ENCODE assay signal across 7 cellular contexts in the genomic region with DNA sequence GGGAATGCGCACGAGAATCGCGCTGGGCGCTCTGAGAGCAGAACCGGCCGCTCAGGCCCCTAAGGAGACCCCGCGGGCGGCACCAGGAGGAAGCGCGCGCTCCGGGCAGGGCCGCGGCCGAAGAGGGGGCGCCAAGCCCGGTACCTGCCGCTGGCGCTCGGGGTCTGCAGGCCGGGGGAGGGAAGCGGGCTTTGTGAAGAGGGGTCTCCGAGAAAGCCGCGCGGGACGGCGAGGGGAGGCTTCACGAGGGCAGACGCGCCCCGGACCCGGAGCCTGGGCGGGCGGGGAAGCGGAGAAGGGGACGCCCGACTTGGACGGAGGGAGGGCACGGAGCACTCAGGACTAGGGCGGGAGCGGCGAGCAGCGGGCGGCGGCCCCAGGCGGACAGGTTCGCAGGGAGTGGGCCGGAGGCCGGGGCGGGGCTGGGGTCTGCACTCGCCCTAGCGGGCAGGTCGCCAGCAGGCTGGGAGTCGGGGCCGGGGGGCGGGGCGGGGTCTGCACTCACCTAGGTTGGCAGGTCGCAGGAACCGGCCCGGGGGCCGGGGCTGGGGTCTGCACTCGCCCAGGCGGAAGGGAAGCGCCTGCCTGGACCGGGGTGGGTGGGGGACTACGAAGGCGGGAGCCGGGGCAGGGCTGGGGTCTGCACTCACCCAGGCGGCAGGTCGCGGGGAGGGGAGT. TPM values are rescaled to one million over a fixed set of nuclear protein-coding genes. Genes with fewer than 3 reads are reported as not detected.
DNase-seq lines count a peak whose midpoint lies in the region; ATAC-seq and TF ChIP-seq lines count a peak whose summit lies in the region.

No MANE protein-coding gene starts in this region.

- ATAC-seq in left cardiac atrium, result peak; percentile 10 to 48

- TF ChIP-seq CTCF in GM13977 (IDR thresholded peaks at IDR 0.05; ENCODE audit: extremely low read depth, insufficient read depth, missing control alignments) (no peak), LNCaP clone FGC (IDR thresholded peaks at IDR 0.05; ENCODE audit: control insufficient read depth, extremely low read depth, insufficient read depth) (no peak), progenitor cell of endocrine pancreas (IDR thresholded peaks at IDR 0.05; ENCODE audit: unreplicated experiment) (no peak)

- peak overlapping the region; percentile 97 for H3K4me3 Mint-ChIP-seq in activated naive CD8-positive, alpha-beta T cell treated with anti-CD3 and anti-CD28 coated beads for 36 hours
- peak overlapping the region; percentile 89 for H3K4me3 Mint-ChIP-seq in progenitor cell of endocrine pancreas (ENCODE audit: low read depth)

- peaks cover 33% of the 10 kb centered on the region for H3K4me1 Mint-ChIP-seq in activated naive CD8-positive, alpha-beta T cell treated with anti-CD3 and anti-CD28 coated beads for 36 hours
- peaks cover 23% of the 10 kb centered on the region for H3K4me1 Mint-ChIP-seq in progenitor cell of endocrine pancreas (ENCODE audit: low read depth)

- in situ Hi-C loops in GM13977 (cut with MboI; ENCODE audit: low pct_unique_long_range_greater_than_20kb, low sequenced_read_pairs, unreplicated experiment), result no loop called here

- peak overlapping the region; percentile 93 for H3K27ac Mint-ChIP-seq in activated naive CD8-positive, alpha-beta T cell treated with anti-CD3 and anti-CD28 coated beads for 36 hours
- peak overlapping the region; percentile 84 for H3K27ac Mint-ChIP-seq in progenitor cell of endocrine pancreas

- DNase-seq in GM13977 (ENCODE audit: low spot score), result peak; percentile 46
- DNase-seq in LNCaP clone FGC (ENCODE audit: low read depth), result no peak
- DNase-seq in activated naive CD8-positive, alpha-beta T cell treated with anti-CD3 and anti-CD28 coated beads for 36 hours, result no peak
- DNase-seq in left cardiac atrium, result peak; percentile 60
- peak; percentile 61 for DNase-seq in progenitor cell of endocrine pancreas (ENCODE audit: low spot score, unreplicated experiment)
- DNase-seq in central memory CD4-positive, alpha-beta T cell, result no peak
- DNase-seq in NCI-H524 treated with DMSO at 0.1 percent for 48 hours (lab: John Stamatoyannopoulos, UW), result no peak

- no peaks in the 10 kb centered on the region for H3K9me3 Mint-ChIP-seq in activated naive CD8-positive, alpha-beta T cell treated with anti-CD3 and anti-CD28 coated beads for 36 hours
- no peaks in the 10 kb centered on the region for H3K9me3 Mint-ChIP-seq in progenitor cell of endocrine pancreas (ENCODE audit: low read depth)

- no peaks in the 10 kb centered on the region for H3K27me3 Mint-ChIP-seq in activated naive CD8-positive, alpha-beta T cell treated with anti-CD3 and anti-CD28 coated beads for 36 hours
- peaks cover 5% of the 10 kb centered on the region for H3K27me3 Mint-ChIP-seq in progenitor cell of endocrine pancreas

- peaks cover 16% of the 10 kb centered on the region for H3K36me3 Mint-ChIP-seq in activated naive CD8-positive, alpha-beta T cell treated with anti-CD3 and anti-CD28 coated beads for 36 hours
- peaks cover 2% of the 10 kb centered on the region for H3K36me3 Mint-ChIP-seq in progenitor cell of endocrine pancreas (ENCODE audit: insufficient read depth)

- intact Hi-C loops in left cardiac atrium (cut with DNase I), result loop anchor here (5.0 kb wide), 1 partner anchor 46 kb away; no protein-coding TSS in a partner anchor

- H3K4me3 ChIP-seq in LNCaP clone FGC (ENCODE audit: low read depth, low read length), result peak overlapping the region; percentile 77

RNA-seq across cellular contexts. Expression of a gene that starts 0.8 kb away (rescaled TPM):
- total RNA-seq in activated naive CD8-positive, alpha-beta T cell treated with anti-CD3 and anti-CD28 coated beads for 36 hours, result 10 to 100 TPM; 52.1 to 52.5 TPM
- 10 to 100 TPM; 46.5 to 79.3 TPM for total RNA-seq in left cardiac atrium
- 29.4 and 30.0 TPM in 2 replicates for total RNA-seq in progenitor cell of endocrine pancreas

RNA-seq across cellular contexts. Expression of a gene that starts 27.9 kb away (rescaled TPM):
- total RNA-seq in activated naive CD8-positive, alpha-beta T cell treated with anti-CD3 and anti-CD28 coated beads for 36 hours, result 10 to 100 TPM; 12.4 to 14.3 TPM
- 10 to 100 TPM; 22.0 to 33.5 TPM for total RNA-seq in left cardiac atrium
- 37.3 and 39.7 TPM in 2 replicates for total RNA-seq in progenitor cell of endocrine pancreas

Comparison
In these comparisons a context has a peak if more than half of its experiments do, and no peak if none do; other contexts are left out.
1. DNase-seq: peak in GM13977 (single experiment), left cardiac atrium (single experiment) and progenitor cell of endocrine pancreas (single experiment); none in LNCaP clone FGC (single experiment), activated naive CD8-positive, alpha-beta T cell treated with anti-CD3 and anti-CD28 coated beads for 36 hours (single experiment), central memory CD4-positive, alpha-beta T cell (single experiment) and NCI-H524 treated with DMSO at 0.1 percent for 48 hours (single experiment).